8 cellular contexts compared by ENCODE assay signal in genomic region chr3:13895155-13896105, GRCh38. TPM values are rescaled to one million over a fixed set of nuclear protein-coding genes. Genes with fewer than 3 reads are reported as not detected.
DNase-seq lines count a peak whose midpoint lies in the region; TF ChIP-seq lines count a peak whose summit lies in the region.

No MANE protein-coding gene starts in this region.

- H3K27me3 Mint-ChIP-seq in neural crest cell (ENCODE audit: low read depth) = peaks cover 25% of the 10 kb centered on the region
- H3K27me3 Mint-ChIP-seq in stimulated activated naive CD8-positive, alpha-beta T cell treated with anti-CD3 and anti-CD28 coated beads, Interleukin-15, Interleukin-2, amounts not matched to agents 100 ng/mL and 50 ng/mL, for 24 hours = no peaks in the 10 kb centered on the region

- DNase-seq in COLO668 (lab: John Stamatoyannopoulos, UW; ENCODE audit: unreplicated experiment) (peak; percentile 75), GM20000 (ENCODE audit: low spot score) (peak; percentile 87), HS-27A (ENCODE audit: low read depth) (peak; percentile 55), RPMI7951 (ENCODE audit: low read depth) (peak; percentile 89), foreskin fibroblast (peak; percentile 85 to 96), neural crest cell (ENCODE audit: low read depth, low spot score) (peak; percentile 95)
- peak; percentile 89 for DNase-seq in activated gamma-delta T cell treated with anti-CD3 and anti-CD28 coated beads, Interleukin-2, amount 50 U/mL, for 16 hours (ENCODE audit: low read depth)

- peak overlapping the region; percentile 95 for H3K4me3 Mint-ChIP-seq in neural crest cell
- peak overlapping the region; percentile 85 for H3K4me3 Mint-ChIP-seq in stimulated activated naive CD8-positive, alpha-beta T cell treated with anti-CD3 and anti-CD28 coated beads, Interleukin-15, Interleukin-2, amounts not matched to agents 100 ng/mL and 50 ng/mL, for 24 hours

- peak overlapping the region; percentile 65 for H3K27ac Mint-ChIP-seq in neural crest cell (ENCODE audit: unreplicated experiment)
- H3K27ac Mint-ChIP-seq in stimulated activated naive CD8-positive, alpha-beta T cell treated with anti-CD3 and anti-CD28 coated beads, Interleukin-15, Interleukin-2, amounts not matched to agents 100 ng/mL and 50 ng/mL, for 24 hours = peak overlapping the region; percentile 72

- H3K36me3 Mint-ChIP-seq in neural crest cell (ENCODE audit: low read depth) = peaks cover 6% of the 10 kb centered on the region
- H3K36me3 Mint-ChIP-seq in stimulated activated naive CD8-positive, alpha-beta T cell treated with anti-CD3 and anti-CD28 coated beads, Interleukin-15, Interleukin-2, amounts not matched to agents 100 ng/mL and 50 ng/mL, for 24 hours (ENCODE audit: low read depth) = peaks cover 22% of the 10 kb centered on the region

- no peak for TF ChIP-seq CTCF in GM20000 (IDR thresholded peaks at IDR 0.05; ENCODE audit: extremely low read depth, missing control alignments)
- TF ChIP-seq CTCF in foreskin fibroblast (IDR thresholded peaks at IDR 0.05; ENCODE audit: low read depth, low read length) = no peak
- TF ChIP-seq CTCF in neural crest cell (conservative IDR thresholded peaks at IDR 0.05) = no peak

- H3K4me1 Mint-ChIP-seq in neural crest cell = peaks cover 11% of the 10 kb centered on the region
- H3K4me1 Mint-ChIP-seq in stimulated activated naive CD8-positive, alpha-beta T cell treated with anti-CD3 and anti-CD28 coated beads, Interleukin-15, Interleukin-2, amounts not matched to agents 100 ng/mL and 50 ng/mL, for 24 hours (ENCODE audit: low read depth) = peaks cover 29% of the 10 kb centered on the region

- H3K4me3 ChIP-seq in foreskin fibroblast (ENCODE audit: low read depth in 1 of 2, low read length in 2 of 2) = peak overlapping the region; percentile 59 to 67

- H3K9me3 Mint-ChIP-seq in neural crest cell = peaks cover 10% of the 10 kb centered on the region
- peaks cover 26% of the 10 kb centered on the region for H3K9me3 Mint-ChIP-seq in stimulated activated naive CD8-positive, alpha-beta T cell treated with anti-CD3 and anti-CD28 coated beads, Interleukin-15, Interleukin-2, amounts not matched to agents 100 ng/mL and 50 ng/mL, for 24 hours

RNA-seq across cellular contexts. Expression of gene WNT7A, which starts 15.6 kb away (rescaled TPM):
- total RNA-seq in RPMI7951 (2014; rRNA removed; shearing (Covaris generic)) = 0.12 TPM in 1 of 2 replicates, not detected in the other
- 8.4 and 9.8 TPM in 2 replicates for total RNA-seq in neural crest cell

Comparison
In these comparisons a context has a peak if more than half of its experiments do, and no peak if none do; other contexts are left out.
1. Peak in every context shown above with its lines: DNase-seq and H3K4me3 ChIP-seq.